In the genomic region with DNA sequence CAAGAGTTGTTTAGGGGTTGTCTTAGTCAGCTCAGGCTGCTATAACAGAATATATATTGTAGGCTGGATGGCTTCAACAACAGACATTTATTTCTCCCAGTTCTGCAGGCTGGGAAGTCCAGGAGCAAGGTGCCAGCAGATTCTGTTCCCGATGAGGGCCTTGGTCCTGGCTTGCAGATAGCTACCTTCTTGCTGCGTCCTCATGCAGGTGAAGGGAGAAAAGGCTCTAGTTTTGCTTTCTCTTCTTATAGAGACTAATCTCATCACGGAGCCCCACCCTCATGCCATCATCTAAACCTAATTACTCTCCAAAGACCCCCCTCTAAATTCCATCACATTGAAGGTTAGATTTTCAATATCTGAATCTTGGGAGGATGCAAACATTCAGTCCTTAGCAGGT, we compare ENCODE assay signal across 15 cellular contexts.
DNase-seq lines count a peak whose midpoint lies in the region; ATAC-seq and TF ChIP-seq lines count a peak whose summit lies in the region.
"Had no signal": no experiment of that assay in that cellular context is flagged by ENCODE, and none has a peak within 500 bp of the region (broad histone marks: within the 10 kb centered on the region; RNA-seq: fewer than 3 reads in every experiment).

No MANE protein-coding gene starts in this region.

- no peaks in the 10 kb centered on the region for H3K27me3 ChIP-seq in Caco-2 (replicated peaks; ENCODE audit: control insufficient read depth, insufficient read depth, low read length)
- no peaks in the 10 kb centered on the region for H3K27me3 ChIP-seq in ascending aorta
- H3K27me3 ChIP-seq in parathyroid adenoma (ENCODE audit: control insufficient read depth, insufficient read depth, low read length): no peaks in the 10 kb centered on the region
- no peaks in the 10 kb centered on the region for H3K27me3 ChIP-seq in upper lobe of right lung

- H3K27ac ChIP-seq in ascending aorta (peak overlapping the region; percentile 90 to 97), parathyroid adenoma (peak overlapping the region; percentile 94), upper lobe of right lung (no peak overlapping the region)
- H3K27ac ChIP-seq: 22Rv1, SK-N-MC had no signal

- BruUV-seq in Caco-2 (replicated peaks; lab: Mats Ljungman, UMichigan): no TSS peak

- H3K4me1 ChIP-seq in Caco-2 (peaks cover 59% of the 10 kb centered on the region), ascending aorta (peaks cover 5 to 21% of the 10 kb centered on the region in 2 donors), parathyroid adenoma (peaks cover 42% of the 10 kb centered on the region), upper lobe of right lung (peaks cover 19% of the 10 kb centered on the region)

- peaks cover 43% of the 10 kb centered on the region for H3K4me1 Mint-ChIP-seq in activated CD4-positive, alpha-beta T cell treated with anti-CD3 and anti-CD28 coated beads for 36 hours
- peaks cover 34% of the 10 kb centered on the region for H3K4me1 Mint-ChIP-seq in Caco-2 (ENCODE audit: low read depth, unreplicated experiment)

- no peak overlapping the region for H3K4me2 ChIP-seq in parathyroid adenoma (ENCODE audit: low read length)

- CTCF ChIA-PET in activated CD4-positive, alpha-beta T cell treated with anti-CD3 and anti-CD28 coated beads for 36 hours (lab: Charles Lee): interaction anchor here (0.6 to 3.6 kb wide), 2 partner anchors 97 to 359 kb away, joined by 3 to 16 read pairs; no protein-coding TSS in a partner anchor
- CTCF ChIA-PET in Caco-2 (lab: Charles Lee): no interaction called here

- H3K79me2 ChIP-seq in parathyroid adenoma: peaks cover 5% of the 10 kb centered on the region

- ATAC-seq in activated CD4-positive, alpha-beta T cell treated with anti-CD3 and anti-CD28 coated beads for 36 hours: no peak
- ATAC-seq in upper lobe of right lung: no peak
- ATAC-seq: GM23338 had no signal

- POLR2A ChIA-PET in activated CD4-positive, alpha-beta T cell treated with anti-CD3 and anti-CD28 coated beads for 36 hours (lab: Charles Lee): interaction anchor here (0.6 to 1.3 kb wide), 2 partner anchors 48 to 150 kb away, joined by 3 to 5 read pairs; no protein-coding TSS in a partner anchor
- POLR2A ChIA-PET in Caco-2 (lab: Charles Lee): no interaction called here

- H3K27ac Mint-ChIP-seq in activated CD4-positive, alpha-beta T cell treated with anti-CD3 and anti-CD28 coated beads for 36 hours: peak overlapping the region; percentile 82
- H3K27ac Mint-ChIP-seq in Caco-2 (ENCODE audit: unreplicated experiment): no peak overlapping the region
- H3K27ac Mint-ChIP-seq: GM23338 had no signal

- H3K9me3 Mint-ChIP-seq in activated CD4-positive, alpha-beta T cell treated with anti-CD3 and anti-CD28 coated beads for 36 hours (ENCODE audit: low read depth): no peaks in the 10 kb centered on the region
- H3K9me3 Mint-ChIP-seq in Caco-2 (ENCODE audit: unreplicated experiment): no peaks in the 10 kb centered on the region
- H3K9me3 Mint-ChIP-seq: GM23338 had no signal

- H2AFZ ChIP-seq in parathyroid adenoma: peak overlapping the region; percentile 91

- H3K27me3 Mint-ChIP-seq in activated CD4-positive, alpha-beta T cell treated with anti-CD3 and anti-CD28 coated beads for 36 hours: no peaks in the 10 kb centered on the region
- H3K27me3 Mint-ChIP-seq in Caco-2 (ENCODE audit: insufficient read depth, unreplicated experiment): no peaks in the 10 kb centered on the region

- no peak for DNase-seq in activated CD4-positive, alpha-beta T cell treated with anti-CD3 and anti-CD28 coated beads for 36 hours
- DNase-seq in activated CD4-positive, alpha-beta T cell treated with anti-CD3 and anti-CD28 coated beads, Interleukin-2, amount 50 U/mL, for 1 hour: no peak
- DNase-seq in Caco-2: no peak
- DNase-seq in ascending aorta (ENCODE audit: low spot score in 2 of 2): no peak
- no peak for DNase-seq in NCI-H2227 treated with DMSO at 0.1 percent for 48 hours (lab: John Stamatoyannopoulos, UW)
- no peak for DNase-seq in stimulated activated CD4-positive, alpha-beta T cell treated with anti-CD3 and anti-CD28 coated beads, Interleukin-1b, Interleukin-23, amount 100 ng/mL, for 48 hours
- DNase-seq in upper lobe of right lung: no peak
- DNase-seq: Calu3; effector CD4-positive, alpha-beta T cell; MV-4-11; NCI-H2171 had no signal

- H3K4me3 Mint-ChIP-seq in activated CD4-positive, alpha-beta T cell treated with anti-CD3 and anti-CD28 coated beads for 36 hours: peak overlapping the region; percentile 69
- peak overlapping the region; percentile 69 for H3K4me3 Mint-ChIP-seq in Caco-2 (ENCODE audit: unreplicated experiment)

- no peaks in the 10 kb centered on the region for H3K9me3 ChIP-seq in Caco-2
- H3K9me3 ChIP-seq in ascending aorta: no peaks in the 10 kb centered on the region
- no peaks in the 10 kb centered on the region for H3K9me3 ChIP-seq in parathyroid adenoma (ENCODE audit: control insufficient read depth, low read length)
- no peaks in the 10 kb centered on the region for H3K9me3 ChIP-seq in upper lobe of right lung

- H3K4me3 ChIP-seq in Caco-2 (ENCODE audit: low read depth, low read length) (no peak overlapping the region), ascending aorta (no peak overlapping the region), parathyroid adenoma (ENCODE audit: low read depth, low read length) (no peak overlapping the region), upper lobe of right lung (no peak overlapping the region)

- TF ChIP-seq CTCF in Caco-2 (IDR thresholded peaks at IDR 0.05; ENCODE audit: insufficient read depth in 1 of 2, low read depth in 1 of 2, low read length in 1 of 2, severe bottlenecking in 1 of 2, unreplicated experiment in 1 of 2) (no peak), ascending aorta (IDR thresholded peaks at IDR 0.05) (no peak), parathyroid adenoma (IDR thresholded peaks at IDR 0.05) (no peak), upper lobe of right lung (IDR thresholded peaks at IDR 0.05) (no peak)

- no peaks in the 10 kb centered on the region for H3K36me3 Mint-ChIP-seq in activated CD4-positive, alpha-beta T cell treated with anti-CD3 and anti-CD28 coated beads for 36 hours (ENCODE audit: low read depth)
- peaks cover 6% of the 10 kb centered on the region for H3K36me3 Mint-ChIP-seq in Caco-2 (ENCODE audit: insufficient read depth, unreplicated experiment)

- intact Hi-C loops in activated CD4-positive, alpha-beta T cell treated with anti-CD3 and anti-CD28 coated beads for 36 hours (cut with DNase I, micrococcal nuclease): loop anchor here in 1 of 2 experiments (5.0 kb wide), 1 partner anchor 207 kb away; no protein-coding TSS in a partner anchor
- intact Hi-C loops in Caco-2 (cut with micrococcal nuclease; ENCODE audit: unreplicated experiment) (no loop called here), ascending aorta (cut with DNase I) (no loop called here), upper lobe of right lung (cut with DNase I) (no loop called here)

- H3K36me3 ChIP-seq in Caco-2 (ENCODE audit: control insufficient read depth, insufficient read depth, low read length) (no peaks in the 10 kb centered on the region), ascending aorta (no peaks in the 10 kb centered on the region), parathyroid adenoma (ENCODE audit: control insufficient read depth, insufficient read depth, low read length) (no peaks in the 10 kb centered on the region), upper lobe of right lung (no peaks in the 10 kb centered on the region)

- H3K9ac ChIP-seq in parathyroid adenoma: no peak overlapping the region
